In genomic region chr1:109248797-109249629, GRCh38 we compare ENCODE assay signal across 8 cellular contexts. TPM values are rescaled to one million over a fixed set of nuclear protein-coding genes. Genes with fewer than 3 reads are reported as not detected.
DNase-seq lines count a peak whose midpoint lies in the region; ATAC-seq, FAIRE-seq and TF ChIP-seq lines count a peak whose summit lies in the region.

A gene with protein sequence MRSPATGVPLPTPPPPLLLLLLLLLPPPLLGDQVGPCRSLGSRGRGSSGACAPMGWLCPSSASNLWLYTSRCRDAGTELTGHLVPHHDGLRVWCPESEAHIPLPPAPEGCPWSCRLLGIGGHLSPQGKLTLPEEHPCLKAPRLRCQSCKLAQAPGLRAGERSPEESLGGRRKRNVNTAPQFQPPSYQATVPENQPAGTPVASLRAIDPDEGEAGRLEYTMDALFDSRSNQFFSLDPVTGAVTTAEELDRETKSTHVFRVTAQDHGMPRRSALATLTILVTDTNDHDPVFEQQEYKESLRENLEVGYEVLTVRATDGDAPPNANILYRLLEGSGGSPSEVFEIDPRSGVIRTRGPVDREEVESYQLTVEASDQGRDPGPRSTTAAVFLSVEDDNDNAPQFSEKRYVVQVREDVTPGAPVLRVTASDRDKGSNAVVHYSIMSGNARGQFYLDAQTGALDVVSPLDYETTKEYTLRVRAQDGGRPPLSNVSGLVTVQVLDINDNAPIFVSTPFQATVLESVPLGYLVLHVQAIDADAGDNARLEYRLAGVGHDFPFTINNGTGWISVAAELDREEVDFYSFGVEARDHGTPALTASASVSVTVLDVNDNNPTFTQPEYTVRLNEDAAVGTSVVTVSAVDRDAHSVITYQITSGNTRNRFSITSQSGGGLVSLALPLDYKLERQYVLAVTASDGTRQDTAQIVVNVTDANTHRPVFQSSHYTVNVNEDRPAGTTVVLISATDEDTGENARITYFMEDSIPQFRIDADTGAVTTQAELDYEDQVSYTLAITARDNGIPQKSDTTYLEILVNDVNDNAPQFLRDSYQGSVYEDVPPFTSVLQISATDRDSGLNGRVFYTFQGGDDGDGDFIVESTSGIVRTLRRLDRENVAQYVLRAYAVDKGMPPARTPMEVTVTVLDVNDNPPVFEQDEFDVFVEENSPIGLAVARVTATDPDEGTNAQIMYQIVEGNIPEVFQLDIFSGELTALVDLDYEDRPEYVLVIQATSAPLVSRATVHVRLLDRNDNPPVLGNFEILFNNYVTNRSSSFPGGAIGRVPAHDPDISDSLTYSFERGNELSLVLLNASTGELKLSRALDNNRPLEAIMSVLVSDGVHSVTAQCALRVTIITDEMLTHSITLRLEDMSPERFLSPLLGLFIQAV (N-terminal part only) (plus strand): TSS chr1:109249539. CDS start chr1:109250080, 541 bp downstream.

- H3K4me1 ChIP-seq in ACC112 (ENCODE audit: control insufficient read depth, insufficient read depth, low read length, unreplicated experiment) (peaks cover 4% of the 10 kb centered on the region), H1 (replicated peaks in 1 of 4; ENCODE audit: control insufficient read depth in 3 of 4, insufficient read depth in 4 of 4, low read length in 3 of 4) (peaks cover 0 to 23% (median 20%) of the 10 kb centered on the region in 4 experiments; a peak in 6 of 7 replicates), mesenchymal stem cell (ENCODE audit: control insufficient read depth, insufficient read depth, low read depth, low read length) (peaks cover 24% of the 10 kb centered on the region)

- peak within 1 kb of the TSS; percentile 93; the same call in 1 of the 2 replicates for H2BK20ac ChIP-seq in H1 (ENCODE audit: low read length)

- CTCF ChIA-PET in activated CD4-positive, alpha-beta memory T cell treated with anti-CD3 and anti-CD28 coated beads, Interleukin-2, amount 10 ng/mL, durations not matched to agents 7 days and 5 days (lab: Charles Lee) = interaction anchor here (1.1 to 1.4 kb wide), 2 partner anchors 30 to 152 kb away, joined by 3 to 4 read pairs; no protein-coding TSS in a partner anchor
- CTCF ChIA-PET in H1 (lab: Charles Lee; ENCODE audit: partially characterized antibody) = interaction anchor here (0.5 to 28.7 kb wide), 10 partner anchors 8 to 204 kb away, joined by 3 to 651 read pairs (median 5); partner anchors contain the start of genes SARS1 and SORT1

- peaks cover 3 to 7% of the 10 kb centered on the region in 2 experiments for H4K20me1 ChIP-seq in H1 (replicated peaks in 1 of 2; ENCODE audit: control insufficient read depth in 1 of 2, insufficient read depth in 2 of 2, low read length in 2 of 2)

- peak; percentile 59 for ATAC-seq in GM18517 (IDR thresholded peaks at IDR 0.05; ENCODE audit: unreplicated experiment)
- ATAC-seq in HG03064 (IDR thresholded peaks at IDR 0.05; ENCODE audit: low read depth, unreplicated experiment) = peak; percentile 77

- H4K8ac ChIP-seq in H1 (ENCODE audit: extremely low read depth, insufficient read depth, low read length) (no peak within 1 kb of the TSS; the same call in 1 of the 2 replicates), mesenchymal stem cell (ENCODE audit: low read length) (no peak within 1 kb of the TSS)

- no peak for TF ChIP-seq POLR2A in H1 (IDR thresholded peaks at IDR 0.05; ENCODE audit: control extremely low read depth in 1 of 2, low read depth in 2 of 2, low read length in 2 of 2)

- peak within 1 kb of the TSS; percentile 53 for H2BK12ac ChIP-seq in H1 (ENCODE audit: low read depth, low read length)
- no peak within 1 kb of the TSS for H2BK12ac ChIP-seq in mesenchymal stem cell (ENCODE audit: low read length in 2 of 2)

- peaks cover 3% of the 10 kb centered on the region; the same call in 1 of the 2 replicates for H3K23me2 ChIP-seq in H1 (ENCODE audit: low read depth, low read length)

- FAIRE-seq in H1 (lab: Jason Lieb, UNC) = no peak

- H2BK15ac ChIP-seq in H1 (ENCODE audit: low read length) (peak within 1 kb of the TSS; percentile 88), mesenchymal stem cell (ENCODE audit: low read depth, poor library complexity, severe bottlenecking) (peak within 1 kb of the TSS; percentile 76)

- H2BK120ac ChIP-seq in H1 (replicated peaks; ENCODE audit: low read depth, low read length) (peak within 1 kb of the TSS; percentile 76), mesenchymal stem cell (ENCODE audit: low read depth, low read length) (no peak within 1 kb of the TSS)

- peaks cover 6% of the 10 kb centered on the region for H3K27me3 ChIP-seq in ACC112 (ENCODE audit: insufficient read depth, low read length)
- peaks cover 0 to 22% (median 16%) of the 10 kb centered on the region in 4 experiments; a peak in 5 of 7 replicates for H3K27me3 ChIP-seq in H1 (replicated peaks in 1 of 4; ENCODE audit: control insufficient read depth in 3 of 4, extremely low read depth in 1 of 4, insufficient read depth in 3 of 4, low read length in 3 of 4)
- peaks cover 0 to 53% of the 10 kb centered on the region in 2 experiments for H3K27me3 ChIP-seq in mesenchymal stem cell (ENCODE audit: control insufficient read depth in 1 of 2, insufficient read depth in 1 of 2, low read length in 2 of 2)

- peak in 1 of 3 experiments; percentile 38; a peak in 2 of 4 replicates for TF ChIP-seq CTCF in H1 (IDR thresholded peaks at IDR 0.05; ENCODE audit: control extremely low read depth in 1 of 3, insufficient read depth in 1 of 3, low read depth in 1 of 3, low read length in 3 of 3)

- H3K4me1 Mint-ChIP-seq in activated CD4-positive, alpha-beta memory T cell treated with anti-CD3 and anti-CD28 coated beads, Interleukin-2, amount 10 ng/mL, durations not matched to agents 7 days and 5 days = peaks cover 6% of the 10 kb centered on the region

- H3K4ac ChIP-seq in H1 (replicated peaks; ENCODE audit: insufficient read length, low read depth, low read length) (peak within 1 kb of the TSS; percentile 47), mesenchymal stem cell (ENCODE audit: low read depth in 1 of 2, low read length in 2 of 2) (no peak within 1 kb of the TSS)

- H3K9me3 Mint-ChIP-seq in activated CD4-positive, alpha-beta memory T cell treated with anti-CD3 and anti-CD28 coated beads, Interleukin-2, amount 10 ng/mL, durations not matched to agents 7 days and 5 days = no peaks in the 10 kb centered on the region

- H3K36me3 ChIP-seq in ACC112 (ENCODE audit: insufficient read depth, low read length) = no peaks in the 10 kb centered on the region
- H3K36me3 ChIP-seq in H1 (ENCODE audit: control insufficient read depth in 2 of 4, insufficient read depth in 4 of 4, low read length in 3 of 4) = peaks cover 0 to 8% (median 0%) of the 10 kb centered on the region in 4 experiments; a peak in 3 of 8 replicates
- H3K36me3 ChIP-seq in mesenchymal stem cell (ENCODE audit: control insufficient read depth in 1 of 2, insufficient read depth in 2 of 2, low read depth in 1 of 2, low read length in 2 of 2) = peaks cover 0 to 8% of the 10 kb centered on the region in 2 experiments

- DNase-seq in NCI-H510A treated with DMSO at 0.1 percent for 48 hours (lab: John Stamatoyannopoulos, UW) = peak; percentile 38
- peak; percentile 70 for DNase-seq in activated CD4-positive, alpha-beta memory T cell treated with anti-CD3 and anti-CD28 coated beads, Interleukin-2, amount 10 ng/mL, durations not matched to agents 7 days and 5 days
- peak; percentile 66 to 90 for DNase-seq in H1 (ENCODE audit: low read depth in 1 of 2, low spot score in 2 of 2)
- DNase-seq in mesenchymal stem cell = peak; percentile 71
- peak; percentile 26 to 38 for DNase-seq in stimulated activated CD8-positive, alpha-beta memory T cell treated with anti-CD3 and anti-CD28 coated beads, Interleukin-2, amount 100 ng/mL, for 48 hours (ENCODE audit: low read depth in 2 of 2)

- H3K27ac Mint-ChIP-seq in activated CD4-positive, alpha-beta memory T cell treated with anti-CD3 and anti-CD28 coated beads, Interleukin-2, amount 10 ng/mL, durations not matched to agents 7 days and 5 days = no peak within 1 kb of the TSS

- H2AFZ ChIP-seq in ACC112 (ENCODE audit: low read length, unreplicated experiment) (peak within 1 kb of the TSS; percentile 68), H1 (ENCODE audit: low read length) (peak within 1 kb of the TSS; percentile 92), mesenchymal stem cell (ENCODE audit: low read depth, low read length) (peak within 1 kb of the TSS; percentile 69)

- H3K79me1 ChIP-seq in H1 (ENCODE audit: low read depth, low read length) = 0 out of 2 replicates have a peak, but pooled peaks cover 4% of the 10 kb centered on the region
- H3K79me1 ChIP-seq in mesenchymal stem cell (replicated peaks; ENCODE audit: low read length, poor library complexity, severe bottlenecking) = no peaks in the 10 kb centered on the region

- H3K4me2 ChIP-seq in H1 (ENCODE audit: insufficient read depth in 1 of 2, low read depth in 2 of 2, low read length in 2 of 2) (peak within 1 kb of the TSS; percentile 54 to 84; a peak in 3 of 4 replicates), mesenchymal stem cell (ENCODE audit: low read length, poor library complexity, severe bottlenecking) (peak within 1 kb of the TSS; percentile 82)

- H3K14ac ChIP-seq in H1 (ENCODE audit: insufficient read length) (no peak within 1 kb of the TSS), mesenchymal stem cell (ENCODE audit: low read length in 2 of 2) (no peak within 1 kb of the TSS)

- H3K4me3 ChIP-seq in ACC112 (ENCODE audit: low read depth, low read length) (peak within 1 kb of the TSS; percentile 73), H1 (ENCODE audit: extremely low read depth in 1 of 4, insufficient read depth in 2 of 4, low read depth in 3 of 4, low read length in 4 of 4) (peak within 1 kb of the TSS; percentile 28 to 62 (median 34); a peak in 7 of 8 replicates), mesenchymal stem cell (ENCODE audit: insufficient read depth in 1 of 2, low read depth in 1 of 2, low read length in 2 of 2) (peak within 1 kb of the TSS; percentile 35 to 61)

- H3K23ac ChIP-seq in H1 (ENCODE audit: insufficient read length) (no peak within 1 kb of the TSS), mesenchymal stem cell (ENCODE audit: low read length in 2 of 2) (peak within 1 kb of the TSS in 1 of 2 experiments; percentile 68)

- H3K27me3 Mint-ChIP-seq in activated CD4-positive, alpha-beta memory T cell treated with anti-CD3 and anti-CD28 coated beads, Interleukin-2, amount 10 ng/mL, durations not matched to agents 7 days and 5 days = peaks cover 25% of the 10 kb centered on the region

- H3K18ac ChIP-seq in H1 (ENCODE audit: extremely low read depth, low read length) (peak within 1 kb of the TSS; percentile 91), mesenchymal stem cell (ENCODE audit: low read depth in 1 of 2, low read length in 2 of 2) (peak within 1 kb of the TSS in 1 of 2 experiments; percentile 11)

- H3K27ac ChIP-seq in ACC112 (ENCODE audit: low read depth, low read length) = no peak within 1 kb of the TSS
- H3K27ac ChIP-seq in H1 (ENCODE audit: low read depth, low read length) = no peak within 1 kb of the TSS; the same call in 1 of the 2 replicates
- H3K27ac ChIP-seq in mesenchymal stem cell (ENCODE audit: low read length, poor library complexity, severe bottlenecking) = no peak within 1 kb of the TSS

- no peak within 1 kb of the TSS for H3K56ac ChIP-seq in H1 (replicated peaks; ENCODE audit: insufficient read length, low read depth, low read length)

- H4K5ac ChIP-seq in H1 (ENCODE audit: insufficient read length, low read depth, low read length) = no peak within 1 kb of the TSS

- peak within 1 kb of the TSS; percentile 49 for H3K4me3 Mint-ChIP-seq in activated CD4-positive, alpha-beta memory T cell treated with anti-CD3 and anti-CD28 coated beads, Interleukin-2, amount 10 ng/mL, durations not matched to agents 7 days and 5 days

- H2BK5ac ChIP-seq in H1 (ENCODE audit: low read depth, low read length) (peak within 1 kb of the TSS; percentile 73; the same call in 1 of the 2 replicates), mesenchymal stem cell (ENCODE audit: low read depth, low read length, poor library complexity, severe bottlenecking) (no peak within 1 kb of the TSS)

- no peak within 1 kb of the TSS for H2AK5ac ChIP-seq in H1 (ENCODE audit: low read depth, low read length)
- peak within 1 kb of the TSS; percentile 31 for H2AK5ac ChIP-seq in mesenchymal stem cell (ENCODE audit: low read length, severe bottlenecking)

- peak within 1 kb of the TSS in 1 of 4 experiments; percentile 24; a peak in 2 of 7 replicates for H3K9ac ChIP-seq in H1 (replicated peaks in 1 of 4; ENCODE audit: extremely low read depth in 1 of 4, low read depth in 3 of 4, low read length in 3 of 4)
- peak within 1 kb of the TSS; percentile 19 for H3K9ac ChIP-seq in mesenchymal stem cell (ENCODE audit: low read length)

- H3K9me3 ChIP-seq in H1 (ENCODE audit: insufficient read depth in 2 of 2, low read depth in 1 of 2, low read length in 1 of 2) = no peaks in the 10 kb centered on the region; a peak in 2 of 4 replicates
- no peaks in the 10 kb centered on the region for H3K9me3 ChIP-seq in mesenchymal stem cell (ENCODE audit: control insufficient read depth, low read length)

- H4K91ac ChIP-seq in H1 (replicated peaks; ENCODE audit: insufficient read length, low read length) (peak within 1 kb of the TSS; percentile 61), mesenchymal stem cell (ENCODE audit: low read length) (no peak within 1 kb of the TSS)

- POLR2A ChIA-PET in activated CD4-positive, alpha-beta memory T cell treated with anti-CD3 and anti-CD28 coated beads, Interleukin-2, amount 10 ng/mL, durations not matched to agents 7 days and 5 days (lab: Charles Lee) = interaction anchor here (1.3 to 2.2 kb wide), 3 partner anchors 11 to 299 kb away, joined by 4 to 7 read pairs (median 5); partner anchors contain the start of genes ATXN7L2 and GNAI3
- POLR2A ChIA-PET in H1 (lab: Charles Lee; ENCODE audit: partially characterized antibody) = interaction anchor here (0.8 to 12.2 kb wide), 8 partner anchors 11 to 52 kb away, joined by 3 to 252 read pairs (median 4); partner anchors contain the start of gene SARS1

- H3K79me2 ChIP-seq in ACC112 (ENCODE audit: control insufficient read depth, insufficient read depth, low read length, unreplicated experiment) = no peaks in the 10 kb centered on the region
- H3K79me2 ChIP-seq in H1 (ENCODE audit: control insufficient read depth in 1 of 2, insufficient read depth in 2 of 2, low read length in 2 of 2) = peaks cover 0 to 17% of the 10 kb centered on the region in 2 experiments; a peak in 1 of 4 replicates

- 13% methylated on average over 43 of the region's 49 CpGs; no CpG with 5 or more reads in 1 of the 2 experiments for WGBS in H1 (ENCODE audit: extremely low coverage in 1 of 2, insufficient coverage in 1 of 2, insufficient read length in 1 of 2, insufficient replicate concordance in 2 of 2, low coverage in 1 of 2, low lambda C conversion rate in 2 of 2, missing lambda C conversion rate in 1 of 2), 2 experiments
- 10% methylated on average over 46 of the region's 49 CpGs for WGBS in mesenchymal stem cell

- TF ChIP-seq EP300 in H1 (IDR thresholded peaks at IDR 0.05; ENCODE audit: borderline replicate concordance in 1 of 2, low read depth in 2 of 2, low read length in 2 of 2) = no peak

- peak in 1 of 2 experiments; percentile 16; a peak in 1 of 4 replicates for TF ChIP-seq RAD21 in H1 (IDR thresholded peaks at IDR 0.05 in 1 of 2, conservative IDR thresholded peaks at IDR 0.05 in 1 of 2; ENCODE audit: low read depth in 2 of 2, low read length in 2 of 2)

- no peaks in the 10 kb centered on the region for H3K36me3 Mint-ChIP-seq in activated CD4-positive, alpha-beta memory T cell treated with anti-CD3 and anti-CD28 coated beads, Interleukin-2, amount 10 ng/mL, durations not matched to agents 7 days and 5 days (ENCODE audit: low read depth)

RNA-seq across cellular contexts. Expression of the gene that starts here (rescaled TPM):
- 1 to 10 TPM; 2.0 to 2.2 TPM for total RNA-seq in activated CD4-positive, alpha-beta memory T cell treated with anti-CD3 and anti-CD28 coated beads, Interleukin-2, amount 10 ng/mL, durations not matched to agents 7 days and 5 days
- 27.7 and 28.0 TPM in 2 replicates for total RNA-seq in H1 (2021; fragmentation: NEBNext Ultra II Directional; extraction: Animal tissue kit (Norgen Biotek cat#: 25700))
- 12.0 and 25.9 TPM in 2 replicates for polyA plus RNA-seq in H1 (2011; rRNA removed)
- 12.4 TPM for polyA plus RNA-seq in H1 (2011; cell fraction: cytosol; rRNA removed)
- 59.6 TPM for polyA plus RNA-seq in H1 (2011; cell fraction: nucleus; rRNA removed)
- polyA plus RNA-seq in H1 (2012, experiment 1 of 2) = 15.3 to 24.5 TPM (median 21.9 TPM) in 4 replicates
- 16.0 TPM for polyA plus RNA-seq in H1 (2012, experiment 2 of 2)
- polyA plus RNA-seq in H1 (2013, experiment 1 of 2) = 19.9 TPM
- polyA plus RNA-seq in H1 (2013, experiment 2 of 2) = 16.0 TPM
- polyA minus RNA-seq in H1 (2011; rRNA and poly(A)+ RNA removed) = 37.3 and 50.6 TPM in 2 replicates
- polyA minus RNA-seq in H1 (2011; cell fraction: cytosol; rRNA and poly(A)+ RNA removed) = 28.1 TPM
- polyA minus RNA-seq in H1 (2011; cell fraction: nucleus; rRNA and poly(A)+ RNA removed) = 39.4 TPM
- 1.0 TPM for polyA plus RNA-seq in mesenchymal stem cell (2013, experiment 1 of 2)
- polyA plus RNA-seq in mesenchymal stem cell (2013, experiment 2 of 2) = 0.93 TPM
